21 cellular contexts compared by ENCODE assay signal in the genomic region with DNA sequence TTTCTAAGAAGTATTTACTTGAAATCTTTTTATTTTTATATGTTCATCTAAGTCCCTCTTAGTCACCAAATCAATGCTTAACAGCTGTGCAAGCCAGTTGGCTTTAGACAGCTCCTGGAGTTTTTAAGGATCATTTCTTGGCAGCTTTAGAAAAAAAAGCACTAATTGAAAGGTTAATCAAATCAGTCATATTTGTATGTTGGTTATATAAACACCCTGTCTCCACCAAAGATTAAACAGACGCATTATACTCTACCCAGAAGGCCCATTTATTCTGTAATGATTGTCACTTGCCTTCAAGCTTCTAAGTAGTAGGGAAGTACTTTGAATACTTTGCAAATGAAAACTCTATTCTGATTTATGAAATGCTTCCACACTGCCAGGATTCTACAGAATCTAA.
"Had no signal": no experiment of that assay in that cellular context is flagged by ENCODE, and none has a peak within 500 bp of the region (broad histone marks: within the 10 kb centered on the region; RNA-seq: fewer than 3 reads in every experiment).

No MANE protein-coding gene starts in this region.

- H3K27ac ChIP-seq: KMS-11, SJSA1 had no signal

- H3K9me3 ChIP-seq: SJSA1 had no signal

- H3K27me3 ChIP-seq: SJSA1 had no signal

- DNase-seq: Kasumi-1, MM.1S, MV-4-11, NCI-H1048, NCI-H1105, NCI-H1417, NCI-H1436 treated with DMSO at 0.1 percent for 48 hours, NCI-H1694, NCI-H187 treated with DMSO at 0.1 percent for 48 hours, NCI-H2029 treated with DMSO at 0.1 percent for 48 hours, NCI-H2171 treated with DMSO at 0.1 percent for 48 hours, NCI-H345, NCI-H510A, NCI-H524 treated with DMSO at 0.1 percent for 48 hours, NCI-H69, NCI-H774, Right ventricle myocardium superior, RPMI8226, SIG-M5 had no signal
